ENCODE assay signal across 8 cellular contexts in genomic region chr5:180670586-180671359, GRCh38. TPM values are rescaled to one million over a fixed set of nuclear protein-coding genes. Genes with fewer than 3 reads are reported as not detected.
DNase-seq lines count a peak whose midpoint lies in the region; ATAC-seq, FAIRE-seq and TF ChIP-seq lines count a peak whose summit lies in the region.

No MANE protein-coding gene starts in this region.

- H3K36me3 ChIP-seq in SJCRH30 (no peaks in the 10 kb centered on the region), ascending aorta (no peaks in the 10 kb centered on the region)

- H3K27ac ChIP-seq in SJCRH30 (no peak overlapping the region), ascending aorta (no peak overlapping the region)

- TF ChIP-seq CTCF in ascending aorta (IDR thresholded peaks at IDR 0.05) = peak in 2 of 3 experiments; percentile 34 to 38

- intact Hi-C loops in ascending aorta (cut with DNase I) = no loop called here

- FAIRE-seq in HTR-8/SVneo (lab: Jason Lieb, UNC) = no peak

- DNase-seq in DMS114 treated with DMSO at 0.1 percent for 48 hours (lab: John Stamatoyannopoulos, UW; ENCODE audit: unreplicated experiment) = peak; percentile 52
- peak; percentile 41 for DNase-seq in HTR-8/SVneo (ENCODE audit: insufficient read length, low spot score)
- peak; percentile 65 to 84 for DNase-seq in SJCRH30
- no peak for DNase-seq in ascending aorta (ENCODE audit: low spot score in 2 of 2)
- DNase-seq in iPS-NIHi11 (ENCODE audit: low spot score) = peak; percentile 64
- peak; percentile 17 to 38 for DNase-seq in stimulated activated CD4-positive, alpha-beta T cell treated with anti-CD3 and anti-CD28 coated beads, Interleukin-1b, Interleukin-23, amount 100 ng/mL, for 4 hours (ENCODE audit: low read depth in 2 of 2)
- DNase-seq in OCI-M2 (lab: John Stamatoyannopoulos, UW; ENCODE audit: unreplicated experiment) = no peak

- H3K4me3 ChIP-seq in SJCRH30 (no peak overlapping the region), ascending aorta (no peak overlapping the region)

- H3K4me1 ChIP-seq in SJCRH30 = peaks cover 21% of the 10 kb centered on the region
- no peaks in the 10 kb centered on the region for H3K4me1 ChIP-seq in ascending aorta

- no peaks in the 10 kb centered on the region for H3K9me3 ChIP-seq in SJCRH30 (replicated peaks)
- no peaks in the 10 kb centered on the region for H3K9me3 ChIP-seq in ascending aorta

- H3K27me3 ChIP-seq in SJCRH30 = no peaks in the 10 kb centered on the region
- H3K27me3 ChIP-seq in ascending aorta = peaks cover 4% of the 10 kb centered on the region

- ATAC-seq in GM21423 (IDR thresholded peaks at IDR 0.05; ENCODE audit: unreplicated experiment) = no peak

RNA-seq across cellular contexts. Expression of gene FLT4, which starts 21.4 kb away (rescaled TPM):
- 0.08 TPM in 1 of 2 replicates, not detected in the other for total RNA-seq in SJCRH30 (2014; rRNA removed; shearing (Covaris generic))
- total RNA-seq in ascending aorta = 53.5 TPM

Comparison
In these comparisons a context has a peak if more than half of its experiments do, and no peak if none do; other contexts are left out.
1. DNase-seq: peak in DMS114 treated with DMSO at 0.1 percent for 48 hours (single experiment), HTR-8/SVneo (single experiment), SJCRH30 (2 of 2), iPS-NIHi11 (single experiment) and stimulated activated CD4-positive, alpha-beta T cell treated with anti-CD3 and anti-CD28 coated beads, Interleukin-1b, Interleukin-23, amount 100 ng/mL, for 4 hours (2 of 2); none in ascending aorta (0 of 2) and OCI-M2 (single experiment).
2. RNA of gene FLT4, which starts 21.4 kb away (total RNA-seq): 53.5 TPM in ascending aorta (single experiment); 0.08 TPM in SJCRH30; every median in the first group is over 10 times any median in the second.